1 cellular context compared by ENCODE assay signal in genomic region chr19:54317108-54317964, GRCh38.
TF ChIP-seq lines count a peak whose summit lies in the region.

No MANE protein-coding gene starts in this region.

TF ChIP-seq in IMR-90, 13 proteins besides CTCF, POLR2A, EP300 and RAD21:
- no peak for TF ChIP-seq CHD1 (IDR thresholded peaks at IDR 0.05; ENCODE audit: low read depth, low read length)
- no peak for TF ChIP-seq CEBPB (IDR thresholded peaks at IDR 0.05; ENCODE audit: low read depth, low read length)
- no peak for TF ChIP-seq BHLHE40 (IDR thresholded peaks at IDR 0.05; ENCODE audit: low read depth, low read length)
- no peak for TF ChIP-seq NFE2L2 (IDR thresholded peaks at IDR 0.05; ENCODE audit: low read depth, low read length)
